In genomic region chr17:54891176-54891821, GRCh38 we compare ENCODE assay signal across 1 cellular context.
TF ChIP-seq lines count a peak whose summit lies in the region.

No MANE protein-coding gene starts in this region.

TF ChIP-seq in SK-N-SH, 30 proteins besides CTCF, POLR2A, EP300 and RAD21 (continued from another document):
- TF ChIP-seq REST (IDR thresholded peaks at IDR 0.05; ENCODE audit: low read depth, low read length): no peak
- peak; percentile 77 for TF ChIP-seq CHD2 (IDR thresholded peaks at IDR 0.05; ENCODE audit: low read length, partially characterized antibody)
- TF ChIP-seq RFX5 (IDR thresholded peaks at IDR 0.05; ENCODE audit: low read length): peak; percentile 56; the same call in 1 of the 2 replicates
- TF ChIP-seq FOSL2 (IDR thresholded peaks at IDR 0.05; ENCODE audit: borderline replicate concordance, low read depth): peak; percentile 83
- no peak for TF ChIP-seq MAX (IDR thresholded peaks at IDR 0.05; ENCODE audit: low read depth)
- peak; percentile 36; the same call in 1 of the 2 replicates for TF ChIP-seq JUND (IDR thresholded peaks at IDR 0.05)
- peak; percentile 23; the same call in 1 of the 2 replicates for TF ChIP-seq TCF12 (IDR thresholded peaks at IDR 0.05)
- TF ChIP-seq USF2 (IDR thresholded peaks at IDR 0.05; ENCODE audit: borderline replicate concordance, low read depth, low read length): no peak
- no peak for TF ChIP-seq ZBTB33 (IDR thresholded peaks at IDR 0.05; ENCODE audit: borderline replicate concordance, low read depth)
- TF ChIP-seq EZH2phosphoT487 (IDR thresholded peaks at IDR 0.05; ENCODE audit: borderline replicate concordance, low read depth): no peak
- no peak for TF ChIP-seq GABPA (IDR thresholded peaks at IDR 0.05; ENCODE audit: low read depth)
- no peak; the same call in 1 of the 2 replicates for TF ChIP-seq RCOR1 (IDR thresholded peaks at IDR 0.05; ENCODE audit: low read length)
- peak; percentile 14; the same call in 1 of the 2 replicates for TF ChIP-seq NFIC (IDR thresholded peaks at IDR 0.05; ENCODE audit: borderline replicate concordance)
- no peak for TF ChIP-seq YY1 (IDR thresholded peaks at IDR 0.05; ENCODE audit: low read depth)
- peak; percentile 16; the same call in 1 of the 2 replicates for TF ChIP-seq NRF1 (IDR thresholded peaks at IDR 0.05; ENCODE audit: low read depth, low read length)
- no peak for TF ChIP-seq IRF3 (IDR thresholded peaks at IDR 0.05; ENCODE audit: low read depth, low read length)
- TF ChIP-seq SMC3 (IDR thresholded peaks at IDR 0.05; ENCODE audit: low read depth, low read length): peak; percentile 80
